8 cellular contexts compared by ENCODE assay signal in genomic region chr6:97497713-97498331, GRCh38.
DNase-seq lines count a peak whose midpoint lies in the region; ATAC-seq and TF ChIP-seq lines count a peak whose summit lies in the region.

No MANE protein-coding gene starts in this region.

- H3K4me3 Mint-ChIP-seq in activated CD4-positive, alpha-beta memory T cell treated with anti-CD3 and anti-CD28 coated beads for 36 hours: no peak overlapping the region
- no peak overlapping the region for H3K4me3 Mint-ChIP-seq in effector memory CD8-positive, alpha-beta T cell
- no peak overlapping the region for H3K4me3 Mint-ChIP-seq in mesothelial cell of epicardium

- no peaks in the 10 kb centered on the region for H3K36me3 Mint-ChIP-seq in activated CD4-positive, alpha-beta memory T cell treated with anti-CD3 and anti-CD28 coated beads for 36 hours
- no peaks in the 10 kb centered on the region for H3K36me3 Mint-ChIP-seq in effector memory CD8-positive, alpha-beta T cell (ENCODE audit: insufficient read depth)
- no peaks in the 10 kb centered on the region for H3K36me3 Mint-ChIP-seq in mesothelial cell of epicardium

- peak; percentile 97 for ATAC-seq in GM21381 (IDR thresholded peaks at IDR 0.05; ENCODE audit: unreplicated experiment)
- peak; percentile 82 for ATAC-seq in effector memory CD8-positive, alpha-beta T cell (replicated peaks)

- no peaks in the 10 kb centered on the region for H3K9me3 Mint-ChIP-seq in activated CD4-positive, alpha-beta memory T cell treated with anti-CD3 and anti-CD28 coated beads for 36 hours
- H3K9me3 Mint-ChIP-seq in effector memory CD8-positive, alpha-beta T cell: no peaks in the 10 kb centered on the region
- H3K9me3 Mint-ChIP-seq in mesothelial cell of epicardium: no peaks in the 10 kb centered on the region

- H3K27me3 Mint-ChIP-seq in activated CD4-positive, alpha-beta memory T cell treated with anti-CD3 and anti-CD28 coated beads for 36 hours: peaks cover 12% of the 10 kb centered on the region
- no peaks in the 10 kb centered on the region for H3K27me3 Mint-ChIP-seq in effector memory CD8-positive, alpha-beta T cell
- H3K27me3 Mint-ChIP-seq in mesothelial cell of epicardium (ENCODE audit: low read depth): peaks cover 15% of the 10 kb centered on the region

- TF ChIP-seq CTCF in mesothelial cell of epicardium (IDR thresholded peaks at IDR 0.05; ENCODE audit: unreplicated experiment): peak; percentile 85

- peak; percentile 62 for DNase-seq in DMS114 treated with DMSO at 0.1 percent for 48 hours (lab: John Stamatoyannopoulos, UW; ENCODE audit: unreplicated experiment)
- DNase-seq in HK-2 (ENCODE audit: unreplicated experiment): peak; percentile 58
- peak; percentile 83 for DNase-seq in NCI-H748 (lab: John Stamatoyannopoulos, UW; ENCODE audit: unreplicated experiment)
- DNase-seq in activated CD4-positive, alpha-beta memory T cell treated with anti-CD3 and anti-CD28 coated beads for 36 hours: peak; percentile 70
- peak; percentile 26 to 34 (median 29) for DNase-seq in effector memory CD8-positive, alpha-beta T cell
- DNase-seq in mesothelial cell of epicardium (ENCODE audit: low spot score in 2 of 2, unreplicated experiment in 2 of 2): peak; percentile 34 to 71
- DNase-seq in stimulated activated CD8-positive, alpha-beta memory T cell treated with anti-CD3 and anti-CD28 coated beads, Interleukin-7, amount 100 ng/mL, for 24 hours (ENCODE audit: low read depth): peak; percentile 22

- H3K4me1 Mint-ChIP-seq in activated CD4-positive, alpha-beta memory T cell treated with anti-CD3 and anti-CD28 coated beads for 36 hours (ENCODE audit: low read depth): no peaks in the 10 kb centered on the region
- no peaks in the 10 kb centered on the region for H3K4me1 Mint-ChIP-seq in effector memory CD8-positive, alpha-beta T cell (ENCODE audit: low read depth in 2 of 2)
- H3K4me1 Mint-ChIP-seq in mesothelial cell of epicardium: no peaks in the 10 kb centered on the region

- intact Hi-C loops in activated CD4-positive, alpha-beta memory T cell treated with anti-CD3 and anti-CD28 coated beads for 36 hours (cut with micrococcal nuclease): loop anchor here (1.0 kb wide), 1 partner anchor 1347 kb away; no protein-coding TSS in a partner anchor

- POLR2A ChIA-PET in activated CD4-positive, alpha-beta memory T cell treated with anti-CD3 and anti-CD28 coated beads for 36 hours (lab: Charles Lee): no interaction called here

- no peak overlapping the region for H3K27ac Mint-ChIP-seq in activated CD4-positive, alpha-beta memory T cell treated with anti-CD3 and anti-CD28 coated beads for 36 hours
- no peak overlapping the region for H3K27ac Mint-ChIP-seq in effector memory CD8-positive, alpha-beta T cell
- no peak overlapping the region for H3K27ac Mint-ChIP-seq in mesothelial cell of epicardium

- CTCF ChIA-PET in activated CD4-positive, alpha-beta memory T cell treated with anti-CD3 and anti-CD28 coated beads for 36 hours (lab: Charles Lee): interaction anchor here (0.7 to 2.1 kb wide), 9 partner anchors 9 to 1622 kb away, joined by 3 to 14 read pairs (median 3); no protein-coding TSS in a partner anchor

Comparison
In these comparisons a context has a peak if more than half of its experiments do, and no peak if none do; other contexts are left out.
1. Peak in every context shown above with its lines: DNase-seq and ATAC-seq.
2. DNase-seq: peak in every context shown above with its lines; median percentile 83 in NCI-H748; 70 in activated CD4-positive, alpha-beta memory T cell treated with anti-CD3 and anti-CD28 coated beads for 36 hours; 62 in DMS114 treated with DMSO at 0.1 percent for 48 hours; 58 in HK-2; 52 in mesothelial cell of epicardium; 29 in effector memory CD8-positive, alpha-beta T cell; 22 in stimulated activated CD8-positive, alpha-beta memory T cell treated with anti-CD3 and anti-CD28 coated beads, Interleukin-7, amount 100 ng/mL, for 24 hours.